Comparison of ENCODE assay signal across 9 cellular contexts in the genomic region with DNA sequence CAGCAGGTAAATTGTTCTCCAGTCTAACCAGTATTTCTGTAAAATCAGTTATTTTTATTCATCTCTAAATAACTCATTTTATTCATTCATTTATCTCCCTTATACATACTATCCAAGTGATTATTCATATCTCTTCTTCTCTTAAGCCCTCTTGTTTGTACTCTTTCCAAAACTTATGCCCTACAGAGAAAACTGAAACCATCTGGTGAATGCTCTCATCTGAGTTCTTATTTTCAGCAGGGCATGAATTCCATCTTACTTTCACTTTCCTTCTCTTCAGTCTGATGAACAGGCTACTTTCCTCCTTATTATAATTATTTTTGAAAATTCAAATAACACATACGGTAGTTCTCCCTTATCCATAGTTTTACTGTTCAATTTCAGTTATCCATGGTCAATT.
A peak's percentile ranks its signal among the peaks of the same experiment; 100 is the strongest.
DNase-seq lines count a peak whose midpoint lies in the region; ATAC-seq and TF ChIP-seq lines count a peak whose summit lies in the region.
"Had no signal": no experiment of that assay in that cellular context is flagged by ENCODE, and none has a peak within 500 bp of the region (broad histone marks: within the 10 kb centered on the region; RNA-seq: fewer than 3 reads in every experiment).

No MANE protein-coding gene starts in this region.

- no peaks in the 10 kb centered on the region for H3K9me3 ChIP-seq in stomach smooth muscle (ENCODE audit: control insufficient read depth in 2 of 2, low read length in 2 of 2)

- peak overlapping the region in 1 of 2 donors; percentile 22 for H3K9ac ChIP-seq in stomach smooth muscle (ENCODE audit: low read length in 2 of 2)

- DNase-seq in activated T-cell treated with anti-CD3 and anti-CD28 coated beads, Interleukin-2, amount 50 U/mL, for 4 hours, result no peak
- DNase-seq in activated T-cell treated with anti-CD3 and anti-CD28 coated beads, Interleukin-2, amount 50 U/mL, for 1 hour, result no peak
- DNase-seq in coronary artery (ENCODE audit: low spot score), result no peak
- no peak for DNase-seq in caudate nucleus (lab: John Stamatoyannopoulos, UW)
- DNase-seq in NOMO-1 (lab: John Stamatoyannopoulos, UW; ENCODE audit: unreplicated experiment in 2 of 2), result no peak
- DNase-seq: NCI-H1436 treated with DMSO at 0.1 percent for 48 hours had no signal

- H3K9me3 Mint-ChIP-seq in activated T-cell treated with anti-CD3 and anti-CD28 coated beads, Interleukin-2, amount 50 U/mL, for 4 hours, result no peaks in the 10 kb centered on the region

- peaks cover 13% of the 10 kb centered on the region for H3K36me3 Mint-ChIP-seq in activated T-cell treated with anti-CD3 and anti-CD28 coated beads, Interleukin-2, amount 50 U/mL, for 4 hours (ENCODE audit: insufficient read depth)

- TF ChIP-seq CTCF in coronary artery (IDR thresholded peaks at IDR 0.05), result no peak

- no peaks in the 10 kb centered on the region for H3K27me3 Mint-ChIP-seq in activated T-cell treated with anti-CD3 and anti-CD28 coated beads, Interleukin-2, amount 50 U/mL, for 4 hours (ENCODE audit: low read depth)

- H3K4me3 Mint-ChIP-seq in activated T-cell treated with anti-CD3 and anti-CD28 coated beads, Interleukin-2, amount 50 U/mL, for 4 hours, result peak overlapping the region; percentile 35

- H3K27ac ChIP-seq in coronary artery (no peak overlapping the region), stomach smooth muscle (ENCODE audit: low read length) (no peak overlapping the region), caudate nucleus (ENCODE audit: low read depth, low read length) (no peak overlapping the region)

- peaks cover 22% of the 10 kb centered on the region for H3K4me1 Mint-ChIP-seq in activated T-cell treated with anti-CD3 and anti-CD28 coated beads, Interleukin-2, amount 50 U/mL, for 4 hours (ENCODE audit: low read depth)

- peaks cover 2% of the 10 kb centered on the region in 2 donors for H3K36me3 ChIP-seq in stomach smooth muscle (ENCODE audit: control insufficient read depth in 2 of 2, insufficient read depth in 2 of 2, low read length in 2 of 2)

- no peaks in the 10 kb centered on the region for H3K27me3 ChIP-seq in stomach smooth muscle (ENCODE audit: control insufficient read depth in 1 of 2, insufficient read depth in 2 of 2, low read length in 2 of 2)

- peak overlapping the region; percentile 8 for H3K4me3 ChIP-seq in coronary artery
- H3K4me3 ChIP-seq in stomach smooth muscle (ENCODE audit: low read length in 2 of 2), result peak overlapping the region; percentile 15 to 31

- ATAC-seq in activated T-cell treated with anti-CD3 and anti-CD28 coated beads, Interleukin-2, amount 50 U/mL, for 4 hours, result no peak
- ATAC-seq in HG03196 (IDR thresholded peaks at IDR 0.05; ENCODE audit: unreplicated experiment), result peak; percentile 70
- no peak for ATAC-seq in HG02970 (IDR thresholded peaks at IDR 0.05; ENCODE audit: low FRiP score, unreplicated experiment)

- H3K4me1 ChIP-seq in stomach smooth muscle (ENCODE audit: control insufficient read depth, insufficient read depth, low read length), result no peaks in the 10 kb centered on the region
